ENCODE assay signal across 8 cellular contexts in genomic region chr6:52577022-52577777, GRCh38. TPM values are rescaled to one million over a fixed set of nuclear protein-coding genes. Genes with fewer than 3 reads are reported as not detected.
DNase-seq lines count a peak whose midpoint lies in the region; ATAC-seq, FAIRE-seq and TF ChIP-seq lines count a peak whose summit lies in the region.

TSS of gene TRAM2 (minus strand) at chr6:52577060. CDS start at chr6:52576915, 145 bp downstream.

- H3K4me3 Mint-ChIP-seq in chondrocyte (ENCODE audit: unreplicated experiment): peak within 1 kb of the TSS; percentile 98

- H3K4me1 Mint-ChIP-seq in chondrocyte (ENCODE audit: low read depth): peaks cover 38% of the 10 kb centered on the region

- no peaks in the 10 kb centered on the region for H3K27me3 Mint-ChIP-seq in chondrocyte (ENCODE audit: low read depth)

- peak within 1 kb of the TSS; percentile 96 for H3K27ac Mint-ChIP-seq in chondrocyte (ENCODE audit: unreplicated experiment)

- TF ChIP-seq CTCF in 22Rv1 (IDR thresholded peaks at IDR 0.05) (peak; percentile 37), chondrocyte (IDR thresholded peaks at IDR 0.05) (peak; percentile 56)

- no peaks in the 10 kb centered on the region for H3K9me3 Mint-ChIP-seq in chondrocyte (ENCODE audit: low read depth)

- peak; percentile 36 for FAIRE-seq in GM18507 (lab: Jason Lieb, UNC)

- peak; percentile 58 for ATAC-seq in HG02970 (IDR thresholded peaks at IDR 0.05; ENCODE audit: low FRiP score, unreplicated experiment)

- peak within 1 kb of the TSS; percentile 84 for H3K27ac ChIP-seq in 22Rv1

- H3K36me3 Mint-ChIP-seq in chondrocyte (ENCODE audit: low read depth): peaks cover 11% of the 10 kb centered on the region

- DNase-seq in GM18507 (ENCODE audit: extremely low spot score, insufficient read length, low read depth) (peak; percentile 60), NCI-H2196 treated with DMSO at 0.1 percent for 48 hours (lab: John Stamatoyannopoulos, UW; ENCODE audit: unreplicated experiment) (peak; percentile 59), chondrocyte (ENCODE audit: low spot score) (no peak), kidney tubule cell (ENCODE audit: low spot score) (peak; percentile 90)
- DNase-seq in activated CD4-positive, CD25-positive, alpha-beta regulatory T cell treated with anti-CD3 and anti-CD28 coated beads, Interleukin-2, amount 50 U/mL, for 72 hours: peak; percentile 79
- peak; percentile 34 to 68 (median 56) for DNase-seq in stimulated activated CD4-positive, alpha-beta T cell treated with anti-CD3 and anti-CD28 coated beads, Interleukin-1b, Interleukin-23, amount 100 ng/mL, for 24 hours (ENCODE audit: low read depth in 4 of 4, low spot score in 1 of 4)

RNA-seq across cellular contexts. Expression of gene TRAM2, which starts in this region (rescaled TPM):
- 159 to 178 TPM (median 159 TPM) in 3 replicates for total RNA-seq in chondrocyte
